In the genomic region with DNA sequence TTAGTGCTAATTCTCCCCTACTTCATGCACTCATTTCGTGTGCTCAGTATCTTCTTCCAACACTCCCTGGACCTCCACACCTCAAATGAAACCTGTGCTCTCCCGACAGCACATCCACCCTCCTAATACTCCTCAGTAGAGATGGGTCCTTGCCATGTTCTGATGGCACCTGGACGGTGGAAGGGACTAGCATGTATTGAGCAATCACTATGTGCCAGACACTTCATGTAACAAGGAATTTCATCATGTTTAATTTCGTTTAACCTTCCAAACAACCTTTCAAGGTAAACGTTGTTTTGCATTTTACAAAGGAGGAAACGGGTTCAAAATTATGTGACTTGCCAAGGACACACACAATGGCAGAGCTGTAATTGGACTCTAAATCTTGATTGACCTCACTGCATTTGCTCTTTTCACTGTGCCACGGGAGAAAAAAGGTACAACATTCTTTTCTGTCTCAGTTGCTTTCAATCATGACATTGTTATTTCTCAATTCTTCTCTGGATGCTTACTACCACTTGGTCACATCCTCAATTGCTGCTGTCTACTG, we compare ENCODE assay signal across 2 cellular contexts.
TF ChIP-seq lines count a peak whose summit lies in the region.

No MANE protein-coding gene starts in this region.

TF ChIP-seq in IMR-90, 13 proteins besides CTCF, POLR2A, EP300 and RAD21:
- TF ChIP-seq CEBPB (IDR thresholded peaks at IDR 0.05; ENCODE audit: low read depth, low read length) (peak; percentile 66), MAFK (IDR thresholded peaks at IDR 0.05; ENCODE audit: low read depth, low read length) (no peak)

TF ChIP-seq in HepG2, 621 proteins besides CTCF, POLR2A, EP300 and RAD21:
- TF ChIP-seq ZZZ3 (CRISPR knock-in tag; IDR thresholded peaks at IDR 0.05; ENCODE audit: borderline replicate concordance) (no peak), TARDBP (CRISPR knock-in tag; IDR thresholded peaks at IDR 0.05) (no peak), MXI1 (IDR thresholded peaks at IDR 0.05; ENCODE audit: borderline replicate concordance, low read depth, low read length) (no peak), FOXM1 (CRISPR knock-in tag; IDR thresholded peaks at IDR 0.05) (no peak), KMT2A (CRISPR knock-in tag; IDR thresholded peaks at IDR 0.05) (no peak), JUNB (CRISPR knock-in tag; IDR thresholded peaks at IDR 0.05; ENCODE audit: borderline replicate concordance) (0 out of 2 replicates have a peak, but pooled peaks have one; percentile 27), ZFP36L2 (CRISPR knock-in tag; IDR thresholded peaks at IDR 0.05) (no peak), FOXA3 (CRISPR knock-in tag; IDR thresholded peaks at IDR 0.05) (peak; percentile 24; the same call in 1 of the 2 replicates), ATRX (CRISPR knock-in tag; IDR thresholded peaks at IDR 0.05; ENCODE audit: borderline replicate concordance) (no peak), CEBPB (IDR thresholded peaks at IDR 0.05; ENCODE audit: borderline replicate concordance, low read depth, low read length) (peak; percentile 98), FOXA1 (IDR thresholded peaks at IDR 0.05) (no peak), FOXA1 (CRISPR knock-in tag; IDR thresholded peaks at IDR 0.05) (0 out of 2 replicates have a peak, but pooled peaks have one; percentile 21), ZC3H13 (CRISPR knock-in tag; IDR thresholded peaks at IDR 0.05) (no peak), ZNF337 (CRISPR knock-in tag; IDR thresholded peaks at IDR 0.05; ENCODE audit: borderline replicate concordance, low read depth) (no peak), SOX13 (IDR thresholded peaks at IDR 0.05) (no peak), SOX13 (CRISPR knock-in tag; conservative IDR thresholded peaks at IDR 0.05 in 1 of 2, IDR thresholded peaks at IDR 0.05 in 1 of 2) (peak in 1 of 2 experiments; percentile 35; a peak in 1 of 4 replicates), ZNF790 (CRISPR knock-in tag; IDR thresholded peaks at IDR 0.05; ENCODE audit: borderline replicate concordance) (no peak), ZNF207 (IDR thresholded peaks at IDR 0.05; ENCODE audit: borderline replicate concordance) (no peak), ZMYM2 (CRISPR knock-in tag; IDR thresholded peaks at IDR 0.05) (no peak), JARID2 (CRISPR knock-in tag; IDR thresholded peaks at IDR 0.05; ENCODE audit: insufficient replicate concordance) (no peak), BORCS8-MEF2B (CRISPR knock-in tag; IDR thresholded peaks at IDR 0.05) (no peak), NCOA5 (CRISPR knock-in tag; IDR thresholded peaks at IDR 0.05) (no peak), TOPORS (CRISPR knock-in tag; IDR thresholded peaks at IDR 0.05) (no peak), GFI1 (CRISPR knock-in tag; IDR thresholded peaks at IDR 0.05; ENCODE audit: borderline replicate concordance) (no peak), BCL6 (CRISPR knock-in tag; IDR thresholded peaks at IDR 0.05) (0 out of 2 replicates have a peak, but pooled peaks have one; percentile 7), KLF15 (CRISPR knock-in tag; IDR thresholded peaks at IDR 0.05; ENCODE audit: borderline replicate concordance) (no peak), CEBPG (CRISPR knock-in tag; IDR thresholded peaks at IDR 0.05) (peak; percentile 89), ZNF572 (CRISPR knock-in tag; IDR thresholded peaks at IDR 0.05) (no peak)
- TF ChIP-seq, protein P1, sequence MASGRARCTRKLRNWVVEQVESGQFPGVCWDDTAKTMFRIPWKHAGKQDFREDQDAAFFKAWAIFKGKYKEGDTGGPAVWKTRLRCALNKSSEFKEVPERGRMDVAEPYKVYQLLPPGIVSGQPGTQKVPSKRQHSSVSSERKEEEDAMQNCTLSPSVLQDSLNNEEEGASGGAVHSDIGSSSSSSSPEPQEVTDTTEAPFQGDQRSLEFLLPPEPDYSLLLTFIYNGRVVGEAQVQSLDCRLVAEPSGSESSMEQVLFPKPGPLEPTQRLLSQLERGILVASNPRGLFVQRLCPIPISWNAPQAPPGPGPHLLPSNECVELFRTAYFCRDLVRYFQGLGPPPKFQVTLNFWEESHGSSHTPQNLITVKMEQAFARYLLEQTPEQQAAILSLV (CRISPR knock-in tag; IDR thresholded peaks at IDR 0.05; ENCODE audit: borderline replicate concordance) = no peak
- TF ChIP-seq, protein P2, sequence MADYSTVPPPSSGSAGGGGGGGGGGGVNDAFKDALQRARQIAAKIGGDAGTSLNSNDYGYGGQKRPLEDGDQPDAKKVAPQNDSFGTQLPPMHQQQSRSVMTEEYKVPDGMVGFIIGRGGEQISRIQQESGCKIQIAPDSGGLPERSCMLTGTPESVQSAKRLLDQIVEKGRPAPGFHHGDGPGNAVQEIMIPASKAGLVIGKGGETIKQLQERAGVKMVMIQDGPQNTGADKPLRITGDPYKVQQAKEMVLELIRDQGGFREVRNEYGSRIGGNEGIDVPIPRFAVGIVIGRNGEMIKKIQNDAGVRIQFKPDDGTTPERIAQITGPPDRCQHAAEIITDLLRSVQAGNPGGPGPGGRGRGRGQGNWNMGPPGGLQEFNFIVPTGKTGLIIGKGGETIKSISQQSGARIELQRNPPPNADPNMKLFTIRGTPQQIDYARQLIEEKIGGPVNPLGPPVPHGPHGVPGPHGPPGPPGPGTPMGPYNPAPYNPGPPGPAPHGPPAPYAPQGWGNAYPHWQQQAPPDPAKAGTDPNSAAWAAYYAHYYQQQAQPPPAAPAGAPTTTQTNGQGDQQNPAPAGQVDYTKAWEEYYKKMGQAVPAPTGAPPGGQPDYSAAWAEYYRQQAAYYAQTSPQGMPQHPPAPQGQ (CRISPR knock-in tag; IDR thresholded peaks at IDR 0.05; ENCODE audit: borderline replicate concordance) = no peak
- TF ChIP-seq, protein P3, sequence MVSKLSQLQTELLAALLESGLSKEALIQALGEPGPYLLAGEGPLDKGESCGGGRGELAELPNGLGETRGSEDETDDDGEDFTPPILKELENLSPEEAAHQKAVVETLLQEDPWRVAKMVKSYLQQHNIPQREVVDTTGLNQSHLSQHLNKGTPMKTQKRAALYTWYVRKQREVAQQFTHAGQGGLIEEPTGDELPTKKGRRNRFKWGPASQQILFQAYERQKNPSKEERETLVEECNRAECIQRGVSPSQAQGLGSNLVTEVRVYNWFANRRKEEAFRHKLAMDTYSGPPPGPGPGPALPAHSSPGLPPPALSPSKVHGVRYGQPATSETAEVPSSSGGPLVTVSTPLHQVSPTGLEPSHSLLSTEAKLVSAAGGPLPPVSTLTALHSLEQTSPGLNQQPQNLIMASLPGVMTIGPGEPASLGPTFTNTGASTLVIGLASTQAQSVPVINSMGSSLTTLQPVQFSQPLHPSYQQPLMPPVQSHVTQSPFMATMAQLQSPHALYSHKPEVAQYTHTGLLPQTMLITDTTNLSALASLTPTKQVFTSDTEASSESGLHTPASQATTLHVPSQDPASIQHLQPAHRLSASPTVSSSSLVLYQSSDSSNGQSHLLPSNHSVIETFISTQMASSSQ (IDR thresholded peaks at IDR 0.05; ENCODE audit: low read depth) = no peak
- TF ChIP-seq, protein P3 (CRISPR knock-in tag; IDR thresholded peaks at IDR 0.05; ENCODE audit: borderline replicate concordance) = 0 out of 2 replicates have a peak, but pooled peaks have one; percentile 23
- TF ChIP-seq, protein P4, sequence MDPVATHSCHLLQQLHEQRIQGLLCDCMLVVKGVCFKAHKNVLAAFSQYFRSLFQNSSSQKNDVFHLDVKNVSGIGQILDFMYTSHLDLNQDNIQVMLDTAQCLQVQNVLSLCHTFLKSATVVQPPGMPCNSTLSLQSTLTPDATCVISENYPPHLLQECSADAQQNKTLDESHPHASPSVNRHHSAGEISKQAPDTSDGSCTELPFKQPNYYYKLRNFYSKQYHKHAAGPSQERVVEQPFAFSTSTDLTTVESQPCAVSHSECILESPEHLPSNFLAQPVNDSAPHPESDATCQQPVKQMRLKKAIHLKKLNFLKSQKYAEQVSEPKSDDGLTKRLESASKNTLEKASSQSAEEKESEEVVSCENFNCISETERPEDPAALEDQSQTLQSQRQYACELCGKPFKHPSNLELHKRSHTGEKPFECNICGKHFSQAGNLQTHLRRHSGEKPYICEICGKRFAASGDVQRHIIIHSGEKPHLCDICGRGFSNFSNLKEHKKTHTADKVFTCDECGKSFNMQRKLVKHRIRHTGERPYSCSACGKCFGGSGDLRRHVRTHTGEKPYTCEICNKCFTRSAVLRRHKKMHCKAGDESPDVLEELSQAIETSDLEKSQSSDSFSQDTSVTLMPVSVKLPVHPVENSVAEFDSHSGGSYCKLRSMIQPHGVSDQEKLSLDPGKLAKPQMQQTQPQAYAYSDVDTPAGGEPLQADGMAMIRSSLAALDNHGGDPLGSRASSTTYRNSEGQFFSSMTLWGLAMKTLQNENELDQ (CRISPR knock-in tag; IDR thresholded peaks at IDR 0.05; ENCODE audit: borderline replicate concordance) = no peak
- TF ChIP-seq, protein P5, sequence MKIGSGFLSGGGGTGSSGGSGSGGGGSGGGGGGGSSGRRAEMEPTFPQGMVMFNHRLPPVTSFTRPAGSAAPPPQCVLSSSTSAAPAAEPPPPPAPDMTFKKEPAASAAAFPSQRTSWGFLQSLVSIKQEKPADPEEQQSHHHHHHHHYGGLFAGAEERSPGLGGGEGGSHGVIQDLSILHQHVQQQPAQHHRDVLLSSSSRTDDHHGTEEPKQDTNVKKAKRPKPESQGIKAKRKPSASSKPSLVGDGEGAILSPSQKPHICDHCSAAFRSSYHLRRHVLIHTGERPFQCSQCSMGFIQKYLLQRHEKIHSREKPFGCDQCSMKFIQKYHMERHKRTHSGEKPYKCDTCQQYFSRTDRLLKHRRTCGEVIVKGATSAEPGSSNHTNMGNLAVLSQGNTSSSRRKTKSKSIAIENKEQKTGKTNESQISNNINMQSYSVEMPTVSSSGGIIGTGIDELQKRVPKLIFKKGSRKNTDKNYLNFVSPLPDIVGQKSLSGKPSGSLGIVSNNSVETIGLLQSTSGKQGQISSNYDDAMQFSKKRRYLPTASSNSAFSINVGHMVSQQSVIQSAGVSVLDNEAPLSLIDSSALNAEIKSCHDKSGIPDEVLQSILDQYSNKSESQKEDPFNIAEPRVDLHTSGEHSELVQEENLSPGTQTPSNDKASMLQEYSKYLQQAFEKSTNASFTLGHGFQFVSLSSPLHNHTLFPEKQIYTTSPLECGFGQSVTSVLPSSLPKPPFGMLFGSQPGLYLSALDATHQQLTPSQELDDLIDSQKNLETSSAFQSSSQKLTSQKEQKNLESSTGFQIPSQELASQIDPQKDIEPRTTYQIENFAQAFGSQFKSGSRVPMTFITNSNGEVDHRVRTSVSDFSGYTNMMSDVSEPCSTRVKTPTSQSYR (CRISPR knock-in tag; IDR thresholded peaks at IDR 0.05; ENCODE audit: borderline replicate concordance) = 0 out of 2 replicates have a peak, but pooled peaks have one; percentile 7
- TF ChIP-seq, protein P6, sequence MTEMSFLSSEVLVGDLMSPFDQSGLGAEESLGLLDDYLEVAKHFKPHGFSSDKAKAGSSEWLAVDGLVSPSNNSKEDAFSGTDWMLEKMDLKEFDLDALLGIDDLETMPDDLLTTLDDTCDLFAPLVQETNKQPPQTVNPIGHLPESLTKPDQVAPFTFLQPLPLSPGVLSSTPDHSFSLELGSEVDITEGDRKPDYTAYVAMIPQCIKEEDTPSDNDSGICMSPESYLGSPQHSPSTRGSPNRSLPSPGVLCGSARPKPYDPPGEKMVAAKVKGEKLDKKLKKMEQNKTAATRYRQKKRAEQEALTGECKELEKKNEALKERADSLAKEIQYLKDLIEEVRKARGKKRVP (CRISPR knock-in tag; IDR thresholded peaks at IDR 0.05) = peak in 1 of 2 experiments; percentile 72; a peak in 2 of 4 replicates
